ENCODE assay signal across 7 cellular contexts in the genomic region with DNA sequence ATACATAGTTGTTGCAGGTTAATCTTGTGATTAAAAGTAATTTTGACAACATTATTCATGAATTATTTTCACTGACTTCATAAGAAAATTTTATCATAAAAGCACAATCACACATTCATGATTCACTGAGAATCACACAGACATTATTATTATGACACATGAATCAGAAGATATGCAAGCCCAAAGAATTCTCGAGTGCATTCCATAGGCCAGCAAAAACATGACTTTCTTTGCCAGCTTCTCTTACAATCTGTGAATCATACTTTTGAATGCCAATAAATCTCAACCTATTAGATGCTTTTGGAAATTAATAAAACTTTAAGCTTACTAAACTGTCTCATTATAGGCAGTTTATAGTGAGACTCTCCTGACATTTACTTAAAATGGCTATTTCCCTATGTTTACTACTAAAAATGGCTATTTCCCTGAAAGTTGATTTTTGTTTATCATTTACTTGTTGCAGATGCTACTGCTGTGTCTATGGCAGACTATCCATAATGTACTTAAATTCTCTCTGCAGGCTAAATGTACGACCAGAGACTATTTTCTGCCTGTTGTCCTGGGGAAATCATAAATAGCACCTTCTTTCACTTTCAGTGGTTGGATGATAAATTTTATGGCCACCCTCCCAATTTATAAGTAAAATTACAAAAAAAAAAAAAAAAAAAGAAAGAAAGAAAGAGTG. TPM values are rescaled to one million over a fixed set of nuclear protein-coding genes. Genes with fewer than 3 reads are reported as not detected.
DNase-seq lines count a peak whose midpoint lies in the region; ATAC-seq, FAIRE-seq and TF ChIP-seq lines count a peak whose summit lies in the region.
"Not testable (repeated sequence)": the region's sequence is repeated elsewhere in the genome, so short reads cannot be mapped to it uniquely, and the experiment has no call there.

No MANE protein-coding gene starts in this region.

- H3K36me3 Mint-ChIP-seq in HFFc6 (ENCODE audit: low read depth); astrocyte (ENCODE audit: low read depth, unreplicated experiment): not testable (repeated sequence)

- H3K9ac ChIP-seq in astrocyte (ENCODE audit: low read length) = not testable (repeated sequence)

- H3K9me3 Mint-ChIP-seq in HFFc6 = peaks cover 24% of the 10 kb centered on the region
- H3K9me3 Mint-ChIP-seq in astrocyte (ENCODE audit: unreplicated experiment) = not testable (repeated sequence)

- H3K4me1 ChIP-seq in Panc1 (ENCODE audit: control insufficient read depth, insufficient read depth, low read length); astrocyte (ENCODE audit: insufficient read depth, low read length): not testable (repeated sequence)

- ATAC-seq in Panc1 = peak; percentile 77

- POLR2A ChIA-PET in Panc1 (lab: Charles Lee) = not testable (repeated sequence)

- H3K9me3 ChIP-seq in Panc1 (ENCODE audit: control insufficient read depth, insufficient read depth, low read depth, low read length); astrocyte (ENCODE audit: insufficient read depth, low read depth, low read length): not testable (repeated sequence)

- in situ Hi-C loops in Panc1 (cut with HindIII; ENCODE audit: low pct_unique_long_range_greater_than_20kb, low sequenced_read_pairs) = not testable (repeated sequence)

- CTCF ChIA-PET in Panc1 (lab: Charles Lee) = not testable (repeated sequence)

- not testable (repeated sequence) for H3K4me3 ChIP-seq in Panc1 (ENCODE audit: low read depth in 2 of 2, low read length in 2 of 2); astrocyte (ENCODE audit: insufficient read depth, low read depth, low read length)

- not testable (repeated sequence) for H2AFZ ChIP-seq in astrocyte (ENCODE audit: low read depth, low read length)

- H3K79me2 ChIP-seq in astrocyte (ENCODE audit: insufficient read depth, low read length) = not testable (repeated sequence)

- H3K27me3 Mint-ChIP-seq in HFFc6 (ENCODE audit: insufficient read depth); astrocyte (ENCODE audit: low read depth, unreplicated experiment): not testable (repeated sequence)

- peak; percentile 25 for DNase-seq in COLO829 (ENCODE audit: low spot score)
- peak; percentile 51 for DNase-seq in HFFc6
- DNase-seq in Panc1 (ENCODE audit: low read depth, low spot score) = peak; percentile 28
- DNase-seq in astrocyte (ENCODE audit: low read depth) = peak; percentile 67
- DNase-seq in epithelial cell of prostate (ENCODE audit: low read depth, low spot score) = peak; percentile 68
- peak; percentile 18 for DNase-seq in hepatic stellate cell (ENCODE audit: low spot score)
- DNase-seq in renal cortical epithelial cell (ENCODE audit: low read depth) = peak; percentile 1

- peak; percentile 71 for FAIRE-seq in astrocyte (lab: Jason Lieb, UNC)

- not testable (repeated sequence) for H3K27ac ChIP-seq in Panc1 (ENCODE audit: low read length); astrocyte (ENCODE audit: low read depth, low read length)
- H3K27ac ChIP-seq in epithelial cell of prostate = peak overlapping the region; percentile 58

- H4K20me1 ChIP-seq in astrocyte (ENCODE audit: insufficient read depth, low read length) = not testable (repeated sequence)

- H3K4me2 ChIP-seq in astrocyte (ENCODE audit: low read length) = peak overlapping the region; percentile 36

- H3K36me3 ChIP-seq in Panc1 (ENCODE audit: control insufficient read depth, insufficient read depth, low read length); astrocyte (ENCODE audit: insufficient read depth, low read length): not testable (repeated sequence)

- not testable (repeated sequence) for H3K27me3 ChIP-seq in Panc1 (ENCODE audit: control insufficient read depth, insufficient read depth, low read length); astrocyte (ENCODE audit: insufficient read depth, low read length)

- not testable (repeated sequence) for H3K4me1 Mint-ChIP-seq in HFFc6 (ENCODE audit: low read depth); astrocyte (ENCODE audit: low read depth, unreplicated experiment)

- not testable (repeated sequence) for H3K4me3 Mint-ChIP-seq in HFFc6; astrocyte (ENCODE audit: unreplicated experiment)

- intact Hi-C loops in Panc1 (cut with micrococcal nuclease; ENCODE audit: unreplicated experiment) = not testable (repeated sequence)

- TF ChIP-seq CTCF in HFFc6 (IDR thresholded peaks at IDR 0.05); Panc1 (IDR thresholded peaks at IDR 0.05); astrocyte (IDR thresholded peaks at IDR 0.05; ENCODE audit: insufficient read depth, low read depth, low read length): not testable (repeated sequence)

- BruUV-seq in Panc1 (replicated peaks; lab: Mats Ljungman, UMichigan) = not testable (repeated sequence)

- H3K27ac Mint-ChIP-seq in HFFc6; astrocyte (ENCODE audit: unreplicated experiment): not testable (repeated sequence)

RNA-seq across cellular contexts. Expression of gene EMB, which starts 47.0 kb away (rescaled TPM):
- not detected for total RNA-seq in HFFc6 (2021; fragmentation: NEBNext Ultra II Directional; extraction: Animal tissue kit (Norgen Biotek cat#: 25700))
- total RNA-seq in Panc1 (2021; ENCODE audit: unreplicated experiment) = 65.9 TPM
- polyA plus RNA-seq in Panc1 (2012; ENCODE audit: insufficient read length) = 21.2 TPM
- total RNA-seq in astrocyte = 19.8 and 25.7 TPM in 2 replicates
- 0.25 and 11.6 TPM in 2 replicates for total RNA-seq in renal cortical epithelial cell

Comparison
In these comparisons a context has a peak if more than half of its experiments do, and no peak if none do; other contexts are left out.
1. DNase-seq: peak in every context shown above with its lines; median percentile 68 in epithelial cell of prostate; 67 in astrocyte; 51 in HFFc6; 28 in Panc1; 25 in COLO829; 18 in hepatic stellate cell; 1 in renal cortical epithelial cell.